30 cellular contexts compared by ENCODE assay signal in the genomic region with DNA sequence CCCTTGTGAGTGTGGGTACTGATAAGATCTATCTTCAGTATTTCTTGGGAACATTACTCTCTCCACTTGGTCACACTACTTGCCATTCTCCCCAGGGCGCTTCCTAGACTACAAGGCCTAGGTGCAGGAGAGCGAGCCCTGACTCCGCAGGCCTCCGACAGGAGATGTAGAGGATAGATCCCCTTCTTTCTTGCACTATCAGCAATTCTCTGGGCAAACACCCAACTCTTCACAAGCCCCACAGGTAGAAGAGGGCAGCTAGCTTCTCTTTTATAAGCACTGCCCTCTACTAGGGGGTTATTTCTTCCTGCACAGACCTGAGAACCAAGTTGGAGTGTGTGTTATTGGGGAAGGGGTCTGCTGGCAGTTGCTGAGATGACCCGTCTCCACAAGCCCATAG.
"Had no signal": no experiment of that assay in that cellular context is flagged by ENCODE, and none has a peak within 500 bp of the region (broad histone marks: within the 10 kb centered on the region; RNA-seq: fewer than 3 reads in every experiment).

No MANE protein-coding gene starts in this region.

- H3K27me3 ChIP-seq: ascending aorta, cardiac muscle cell had no signal

- H3K36me3 ChIP-seq: ascending aorta, cardiac muscle cell, WERI-Rb-1 had no signal

- H3K27ac ChIP-seq: ascending aorta, cardiac muscle cell, WERI-Rb-1 had no signal

- ATAC-seq: activated CD4-positive, alpha-beta T cell treated with anti-CD3 and anti-CD28 coated beads for 36 hours; activated CD4-positive, CD25-positive, alpha-beta regulatory T cell treated with anti-CD3 and anti-CD28 coated beads, Interleukin-2, amount 50 U/mL, for 24 hours; activated CD8-positive, alpha-beta memory T cell treated with anti-CD3 and anti-CD28 coated beads, Interleukin-2, amount 10 ng/mL, durations not matched to agents 7 days and 5 days; activated CD8-positive, alpha-beta T cell treated with anti-CD3 and anti-CD28 coated beads, Interleukin-2, amount 10 ng/mL, durations not matched to agents 7 days and 5 days; activated naive CD8-positive, alpha-beta T cell treated with anti-CD3 and anti-CD28 coated beads, Interleukin-2, amount 50 U/mL, for 24 hours; T-cell; T-helper 17 cell; WTC11 had no signal

- DNase-seq: activated CD4-positive, alpha-beta memory T cell treated with anti-CD3 and anti-CD28 coated beads, Interleukin-2, amount 10 ng/mL, durations not matched to agents 7 days and 5 days; activated CD4-positive, alpha-beta T cell treated with anti-CD3 and anti-CD28 coated beads for 1 hour; activated CD4-positive, alpha-beta T cell treated with anti-CD3 and anti-CD28 coated beads for 36 hours; activated CD4-positive, alpha-beta T cell treated with anti-CD3 and anti-CD28 coated beads for 48 hours; activated CD4-positive, alpha-beta T cell treated with anti-CD3 and anti-CD28 coated beads, Interleukin-2, amount 10 ng/mL, durations not matched to agents 7 days and 5 days; activated CD4-positive, alpha-beta T cell treated with anti-CD3 and anti-CD28 coated beads, Interleukin-2, amount 50 U/mL, for 48 hours; activated CD4-positive, CD25-positive, alpha-beta regulatory T cell; activated CD8-positive, alpha-beta memory T cell treated with anti-CD3 and anti-CD28 coated beads for 24 hours; activated CD8-positive, alpha-beta memory T cell treated with anti-CD3 and anti-CD28 coated beads, Interleukin-2, amount 10 ng/mL, durations not matched to agents 7 days and 5 days; activated CD8-positive, alpha-beta memory T cell treated with anti-CD3 and anti-CD28 coated beads, Interleukin-2, amount 50 U/mL, for 48 hours; activated CD8-positive, alpha-beta T cell treated with anti-CD3 and anti-CD28 coated beads, Interleukin-2, amount 10 ng/mL, durations not matched to agents 7 days and 5 days; activated effector memory CD4-positive, alpha-beta T cell treated with Interleukin-2 at 50 U/mL for 16 hours; activated gamma-delta T cell; activated naive CD4-positive, alpha-beta T cell treated with anti-CD3 and anti-CD28 coated beads, Interleukin-2, amount 10 ng/mL, durations not matched to agents 7 days and 5 days; activated naive CD4-positive, alpha-beta T cell treated with Interleukin-2 at 50 U/mL for 16 hours; activated naive CD8-positive, alpha-beta T cell treated with anti-CD3 and anti-CD28 coated beads, Interleukin-2, amount 10 ng/mL, durations not matched to agents 7 days and 5 days; activated naive CD8-positive, alpha-beta T cell treated with anti-CD3 and anti-CD28 coated beads, Interleukin-2, amount 50 U/mL, for 24 hours; activated T-cell treated with anti-CD3 and anti-CD28 coated beads, Interleukin-2, amount 50 U/mL, for 24 hours; activated T-cell treated with anti-CD3 and anti-CD28 coated beads, Interleukin-2, amount 50 U/mL, for 48 hours; amygdala; anterior cingulate cortex; caudate nucleus; cerebellar nuclear complex; T-cell; T-helper 17 cell; WERI-Rb-1 had no signal

- H3K4me3 ChIP-seq: ascending aorta, cardiac muscle cell had no signal

- H3K9me3 ChIP-seq: ascending aorta had no signal
